In the genomic region with DNA sequence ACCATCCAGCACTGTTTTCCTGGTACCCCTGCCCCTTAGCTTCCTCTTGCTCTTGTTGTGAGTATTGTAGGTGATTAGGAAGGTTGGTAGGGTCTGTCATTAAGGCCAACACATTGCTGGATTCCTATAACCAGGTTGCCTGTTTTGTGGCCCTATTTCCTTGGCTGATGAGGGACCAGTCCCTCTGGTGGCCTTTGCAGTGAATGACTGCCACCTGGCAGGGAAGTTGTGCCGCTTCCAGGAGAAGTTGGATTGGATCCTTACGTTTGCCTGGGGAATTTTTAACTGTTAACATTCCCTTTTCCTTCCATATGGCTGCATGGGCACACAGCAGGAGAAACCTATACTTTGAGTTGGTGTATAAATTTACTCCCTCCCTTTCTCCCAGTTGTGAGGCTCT, we compare ENCODE assay signal across 13 cellular contexts. TPM values are rescaled to one million over a fixed set of nuclear protein-coding genes. Genes with fewer than 3 reads are reported as not detected.
DNase-seq lines count a peak whose midpoint lies in the region; ATAC-seq and TF ChIP-seq lines count a peak whose summit lies in the region.
"Had no signal": no experiment of that assay in that cellular context is flagged by ENCODE, and none has a peak within 500 bp of the region (broad histone marks: within the 10 kb centered on the region; RNA-seq: fewer than 3 reads in every experiment).

No MANE protein-coding gene starts in this region.

- H3K27me3 ChIP-seq in HCT116 (ENCODE audit: insufficient read depth, low read length), result no peaks in the 10 kb centered on the region
- H3K27me3 ChIP-seq in body of pancreas, result no peaks in the 10 kb centered on the region
- H3K27me3 ChIP-seq in right lobe of liver, result no peaks in the 10 kb centered on the region
- H3K27me3 ChIP-seq: spleen had no signal

- CTCF ChIA-PET in HCT116 (lab: Charles Lee), result no interaction called here

- RAD21 ChIA-PET in HCT116 (lab: Charles Lee; ENCODE audit: low non-redundant PET in 1 of 2, low total read pairs in 2 of 2, uncharacterized antibody in 2 of 2, unreplicated experiment in 2 of 2), result no interaction called here

- DNase-seq in CD14-positive monocyte (ENCODE audit: low spot score) (no peak), HCT116 (ENCODE audit: low read depth, low spot score) (no peak), body of pancreas (peak; percentile 67 to 76 (median 70)), right lobe of liver (no peak), CD1c-positive myeloid dendritic cell (ENCODE audit: extremely low spot score) (no peak), posterior vena cava (ENCODE audit: low spot score) (no peak), GM19240 (ENCODE audit: insufficient read length, low spot score) (no peak), NCI-H345 (lab: John Stamatoyannopoulos, UW) (no peak)
- DNase-seq: activated CD8-positive, alpha-beta memory T cell treated with anti-CD3 and anti-CD28 coated beads, Interleukin-2, amount 50 U/mL, for 4 hours; COR-L47; foreskin melanocyte; spleen; T-cell had no signal

- H3K36me3 Mint-ChIP-seq in CD14-positive monocyte, result peaks cover 61 to 66% of the 10 kb centered on the region in 2 donors

- WGBS in body of pancreas, 2 donors, result 12 to 14% methylated on average over 2 of the region's 2 CpGs
- WGBS in right lobe of liver (ENCODE audit: insufficient coverage, low coverage, low lambda C conversion rate, missing lambda C conversion rate), result 20% methylated on average over 1 of the region's 2 CpGs

- H3K79me2 ChIP-seq in HCT116 (ENCODE audit: insufficient read depth, low read length), result no peaks in the 10 kb centered on the region

- peaks cover 7 to 15% of the 10 kb centered on the region in 2 experiments; a peak in 2 of 4 replicates for H3K36me3 ChIP-seq in HCT116 (ENCODE audit: control insufficient read depth in 1 of 2, insufficient read depth in 2 of 2, low read length in 2 of 2)
- peaks cover 0 to 6% of the 10 kb centered on the region in 2 donors for H3K36me3 ChIP-seq in body of pancreas (replicated peaks in 1 of 2; ENCODE audit: insufficient read depth in 1 of 2, low read depth in 2 of 2)
- H3K36me3 ChIP-seq in right lobe of liver, result peaks cover 0 to 21% (median 7%) of the 10 kb centered on the region in 4 donors

- H2AFZ ChIP-seq in HCT116 (ENCODE audit: low read depth, low read length, poor library complexity, severe bottlenecking), result no peak overlapping the region

- ATAC-seq in HCT116 (peak; percentile 78), body of pancreas (peak; percentile 90), right lobe of liver (peak; percentile 37 to 67 (median 42))
- ATAC-seq: T-cell had no signal

- no peak overlapping the region for H3K27ac Mint-ChIP-seq in CD14-positive monocyte
- H3K27ac Mint-ChIP-seq: T-cell had no signal

- H3K4me3 ChIP-seq in HCT116 (replicated peaks in 1 of 2; ENCODE audit: low read depth in 1 of 2, low read length in 2 of 2) (no peak overlapping the region), body of pancreas (no peak overlapping the region), right lobe of liver (no peak overlapping the region)
- H3K4me3 ChIP-seq: spleen had no signal

- peaks cover 2 to 9% of the 10 kb centered on the region in 2 experiments; a peak in 2 of 4 replicates for H3K4me1 ChIP-seq in HCT116 (ENCODE audit: control insufficient read depth in 1 of 2, insufficient read depth in 2 of 2, low read length in 2 of 2)
- H3K4me1 ChIP-seq in body of pancreas, result peaks cover 7% of the 10 kb centered on the region
- no peaks in the 10 kb centered on the region for H3K4me1 ChIP-seq in right lobe of liver
- H3K4me1 ChIP-seq: spleen had no signal

- H3K9ac ChIP-seq in HCT116 (ENCODE audit: low read length), result no peak overlapping the region

- TF ChIP-seq CTCF in CD14-positive monocyte (IDR thresholded peaks at IDR 0.05) (peak; percentile 19), HCT116 (IDR thresholded peaks at IDR 0.05 in 2 of 3, conservative IDR thresholded peaks at IDR 0.05 in 1 of 3; ENCODE audit: borderline replicate concordance in 1 of 3, insufficient read depth in 1 of 3, low read depth in 2 of 3, low read length in 2 of 3) (peak; percentile 18 to 64 (median 62); a peak in 5 of 6 replicates), body of pancreas (IDR thresholded peaks at IDR 0.05) (peak; percentile 40 to 79 (median 70)), right lobe of liver (IDR thresholded peaks at IDR 0.05) (peak in 3 of 4 donors; percentile 26 to 42 (median 33))

- no peak overlapping the region for H3K4me3 Mint-ChIP-seq in CD14-positive monocyte
- H3K4me3 Mint-ChIP-seq: T-cell had no signal

- TF ChIP-seq POLR2A in HCT116 (IDR thresholded peaks at IDR 0.05; ENCODE audit: borderline replicate concordance, extremely low read depth, insufficient read depth, insufficient read length), result no peak
- no peak for TF ChIP-seq POLR2A in body of pancreas (IDR thresholded peaks at IDR 0.05)
- no peak for TF ChIP-seq POLR2A in right lobe of liver (IDR thresholded peaks at IDR 0.05)

- H3K27ac ChIP-seq in HCT116 (ENCODE audit: low read depth, low read length) (no peak overlapping the region), body of pancreas (no peak overlapping the region), right lobe of liver (no peak overlapping the region)
- H3K27ac ChIP-seq: spleen had no signal

- H3K9me2 ChIP-seq in HCT116 (ENCODE audit: insufficient read depth), result no peaks in the 10 kb centered on the region

- peak; percentile 25; the same call in 1 of the 2 replicates for TF ChIP-seq RAD21 in HCT116 (IDR thresholded peaks at IDR 0.05; ENCODE audit: low read depth)

- POLR2A ChIA-PET in HCT116 (lab: Charles Lee), result no interaction called here

- no peaks in the 10 kb centered on the region for H3K9me3 Mint-ChIP-seq in CD14-positive monocyte
- H3K9me3 Mint-ChIP-seq: T-cell had no signal

- no peaks in the 10 kb centered on the region for H3K4me1 Mint-ChIP-seq in CD14-positive monocyte
- H3K4me1 Mint-ChIP-seq: T-cell had no signal

- H3K9me3 ChIP-seq in HCT116 (ENCODE audit: control insufficient read depth in 1 of 2, insufficient read depth in 1 of 2, low read depth in 1 of 2, low read length in 2 of 2) (no peaks in the 10 kb centered on the region), body of pancreas (no peaks in the 10 kb centered on the region), right lobe of liver (no peaks in the 10 kb centered on the region)
- H3K9me3 ChIP-seq: spleen had no signal

- intact Hi-C loops in CD14-positive monocyte (cut with micrococcal nuclease) (no loop called here), HCT116 (cut with micrococcal nuclease) (no loop called here), body of pancreas (cut with DNase I) (no loop called here), right lobe of liver (cut with DNase I) (no loop called here), posterior vena cava (cut with DNase I) (no loop called here)

- no peak overlapping the region for H3K4me2 ChIP-seq in HCT116 (ENCODE audit: low read length)

- no peaks in the 10 kb centered on the region for H4K20me1 ChIP-seq in HCT116 (ENCODE audit: insufficient read depth)

- H3K27me3 Mint-ChIP-seq in CD14-positive monocyte (ENCODE audit: low read depth in 3 of 3), result no peaks in the 10 kb centered on the region
- H3K27me3 Mint-ChIP-seq: T-cell had no signal

- BruUV-seq in HCT116 (replicated peaks; lab: Mats Ljungman, UMichigan), result no TSS peak

TF ChIP-seq in HCT116, 20 proteins besides CTCF, POLR2A, EP300 and RAD21 (continues in another document):
- TF ChIP-seq CBX3 (IDR thresholded peaks at IDR 0.05; ENCODE audit: low read depth) (no peak), ELF1 (IDR thresholded peaks at IDR 0.05; ENCODE audit: borderline replicate concordance, low read depth) (no peak), ZFX (IDR thresholded peaks at IDR 0.05) (no peak), SIN3A (IDR thresholded peaks at IDR 0.05; ENCODE audit: low read depth) (no peak), TCF7L2 (IDR thresholded peaks at IDR 0.05; ENCODE audit: borderline replicate concordance, extremely low read depth, insufficient read depth, insufficient read length) (no peak), ZNF274 (IDR thresholded peaks at IDR 0.05; ENCODE audit: low read depth, low read length) (no peak), FOSL1 (IDR thresholded peaks at IDR 0.05; ENCODE audit: low read depth) (no peak), SRF (IDR thresholded peaks at IDR 0.05; ENCODE audit: low read depth) (no peak), YY1 (IDR thresholded peaks at IDR 0.05; ENCODE audit: extremely low read depth, insufficient replicate concordance, low read depth, low read length) (no peak), JUND (IDR thresholded peaks at IDR 0.05) (no peak), SP1 (IDR thresholded peaks at IDR 0.05; ENCODE audit: low read depth) (no peak), POLR2AphosphoS5 (IDR thresholded peaks at IDR 0.05; ENCODE audit: low read depth, low read length) (no peak), CEBPB (IDR thresholded peaks at IDR 0.05; ENCODE audit: low read depth) (no peak), EZH2phosphoT487 (IDR thresholded peaks at IDR 0.05; ENCODE audit: borderline replicate concordance) (no peak), EGR1 (IDR thresholded peaks at IDR 0.05; ENCODE audit: low read depth) (no peak), EZH2 (IDR thresholded peaks at IDR 0.05) (no peak)
- TF ChIP-seq, protein P1, sequence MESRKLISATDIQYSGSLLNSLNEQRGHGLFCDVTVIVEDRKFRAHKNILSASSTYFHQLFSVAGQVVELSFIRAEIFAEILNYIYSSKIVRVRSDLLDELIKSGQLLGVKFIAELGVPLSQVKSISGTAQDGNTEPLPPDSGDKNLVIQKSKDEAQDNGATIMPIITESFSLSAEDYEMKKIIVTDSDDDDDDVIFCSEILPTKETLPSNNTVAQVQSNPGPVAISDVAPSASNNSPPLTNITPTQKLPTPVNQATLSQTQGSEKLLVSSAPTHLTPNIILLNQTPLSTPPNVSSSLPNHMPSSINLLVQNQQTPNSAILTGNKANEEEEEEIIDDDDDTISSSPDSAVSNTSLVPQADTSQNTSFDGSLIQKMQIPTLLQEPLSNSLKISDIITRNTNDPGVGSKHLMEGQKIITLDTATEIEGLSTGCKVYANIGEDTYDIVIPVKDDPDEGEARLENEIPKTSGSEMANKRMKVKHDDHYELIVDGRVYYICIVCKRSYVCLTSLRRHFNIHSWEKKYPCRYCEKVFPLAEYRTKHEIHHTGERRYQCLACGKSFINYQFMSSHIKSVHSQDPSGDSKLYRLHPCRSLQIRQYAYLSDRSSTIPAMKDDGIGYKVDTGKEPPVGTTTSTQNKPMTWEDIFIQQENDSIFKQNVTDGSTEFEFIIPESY (IDR thresholded peaks at IDR 0.05; ENCODE audit: extremely low read depth, insufficient replicate concordance, low read length), result no peak
- TF ChIP-seq, protein P2, sequence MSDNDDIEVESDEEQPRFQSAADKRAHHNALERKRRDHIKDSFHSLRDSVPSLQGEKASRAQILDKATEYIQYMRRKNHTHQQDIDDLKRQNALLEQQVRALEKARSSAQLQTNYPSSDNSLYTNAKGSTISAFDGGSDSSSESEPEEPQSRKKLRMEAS (IDR thresholded peaks at IDR 0.05), result no peak

RNA-seq across cellular contexts. Expression of a gene that starts 32.4 kb away (rescaled TPM):
- 10 to 100 TPM; 33.1 to 34.2 TPM for polyA plus RNA-seq in CD14-positive monocyte
- total RNA-seq in HCT116 (2021; ENCODE audit: unreplicated experiment) (52.4 TPM), body of pancreas (10 to 100 TPM; 23.4 to 30.6 TPM), right lobe of liver (10 to 100 TPM in 3 of 6 experiments, 1 to 10 TPM in 3; 6.2 to 12.0 (median 8.9) TPM), posterior vena cava (10 to 100 TPM; 23.2 to 26.5 TPM)
- 56.7 and 66.9 TPM in 2 replicates for polyA plus RNA-seq in HCT116 (2012)

Comparison
In these comparisons a context has a peak if more than half of its experiments do, and no peak if none do; other contexts are left out.
1. DNase-seq: peak in body of pancreas (4 of 4); none in CD14-positive monocyte (single experiment), HCT116 (single experiment), right lobe of liver (0 of 3), CD1c-positive myeloid dendritic cell (single experiment), posterior vena cava (single experiment), GM19240 (single experiment) and NCI-H345 (single experiment).
2. CTCF ChIP-seq: peak in every context shown above with its lines; median percentile 70 in body of pancreas; 62 in HCT116; 33 in right lobe of liver; 19 in CD14-positive monocyte.
3. Peak in every context shown above with its lines, with median percentiles within 50 percentile points of each other: ATAC-seq.